7 cellular contexts compared by ENCODE assay signal in the genomic region with DNA sequence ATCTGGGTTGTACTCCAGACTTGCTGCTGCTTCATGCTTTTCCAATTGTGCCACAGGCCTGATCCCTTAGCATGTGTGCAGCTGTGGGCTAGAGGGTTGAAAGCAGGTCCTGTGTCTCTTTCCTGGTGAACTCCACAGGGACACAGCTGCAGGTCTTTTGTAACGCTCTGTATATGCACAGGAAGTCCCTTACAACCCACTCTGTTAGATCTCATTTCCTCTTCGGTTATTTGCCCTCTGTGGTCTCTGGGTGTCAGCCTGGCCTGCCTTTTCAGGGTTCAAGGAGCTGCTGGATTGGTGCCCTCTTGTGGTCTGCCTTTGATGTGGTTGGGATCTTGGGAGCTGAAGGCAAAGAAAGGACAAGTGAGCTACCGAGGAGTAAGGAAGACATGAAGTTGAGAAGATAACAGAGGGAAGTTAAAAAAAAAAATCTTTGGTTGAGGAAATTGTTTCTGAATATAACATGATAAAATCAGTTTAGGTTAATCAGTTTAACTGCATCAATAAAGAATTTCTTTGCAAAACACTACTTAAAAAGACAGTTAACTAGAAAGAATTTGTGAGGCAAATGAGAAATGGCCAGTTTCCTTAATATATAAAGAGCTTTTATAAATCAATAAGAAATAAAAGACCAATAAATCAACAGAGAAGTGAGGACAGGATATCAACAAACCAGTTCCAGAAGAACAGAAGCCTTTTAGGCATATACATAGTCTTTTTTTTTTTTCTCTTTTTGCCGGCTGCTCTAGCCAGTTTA. TPM values are rescaled to one million over a fixed set of nuclear protein-coding genes. Genes with fewer than 3 reads are reported as not detected.
DNase-seq lines count a peak whose midpoint lies in the region; ATAC-seq, FAIRE-seq and TF ChIP-seq lines count a peak whose summit lies in the region.

No MANE protein-coding gene starts in this region.

- H4K20me1 ChIP-seq in GM23248 (ENCODE audit: insufficient read depth): 0 out of 2 replicates have a peak, but pooled peaks cover 8% of the 10 kb centered on the region

- H3K79me2 ChIP-seq in GM23248 (ENCODE audit: insufficient read depth): peaks cover 100% of the 10 kb centered on the region

- H3K9ac ChIP-seq in GM23248: no peak overlapping the region

- DNase-seq in GM12892 (ENCODE audit: insufficient read length) (no peak), GM23248 (peak; percentile 30), LHCN-M2 (ENCODE audit: low read depth) (peak; percentile 93), dermis blood vessel endothelial cell (peak; percentile 73), GM03348 (ENCODE audit: low spot score) (no peak)
- DNase-seq in naive thymus-derived CD8-positive, alpha-beta T cell: peak in 8 of 10 donors; percentile 13 to 61 (median 54)

- H3K36me3 Mint-ChIP-seq in naive thymus-derived CD8-positive, alpha-beta T cell: no peaks in the 10 kb centered on the region

- no peaks in the 10 kb centered on the region for H3K9me3 ChIP-seq in GM23248 (ENCODE audit: low read depth)

- H3K4me3 Mint-ChIP-seq in naive thymus-derived CD8-positive, alpha-beta T cell: peak overlapping the region; percentile 43 to 87 (median 74)

- H3K27me3 Mint-ChIP-seq in naive thymus-derived CD8-positive, alpha-beta T cell: peaks cover 3 to 24% (median 5%) of the 10 kb centered on the region in 5 donors

- H2AFZ ChIP-seq in GM23248: no peak overlapping the region

- H3K4me1 Mint-ChIP-seq in naive thymus-derived CD8-positive, alpha-beta T cell: peaks cover 25 to 56% (median 50%) of the 10 kb centered on the region in 4 donors

- 49% methylated on average over 4 of the region's 4 CpGs for WGBS in GM23248 (ENCODE audit: low coverage in 1 of 2, low lambda C conversion rate in 2 of 2, missing lambda C conversion rate in 2 of 2), 2 experiments

- H3F3A ChIP-seq in GM23248 (ENCODE audit: insufficient read depth): no peaks in the 10 kb centered on the region; the same call in none of the 2 replicates

- no peaks in the 10 kb centered on the region for H3K9me3 Mint-ChIP-seq in naive thymus-derived CD8-positive, alpha-beta T cell

- H3K27me3 ChIP-seq in GM23248 (replicated peaks; ENCODE audit: insufficient read depth): no peaks in the 10 kb centered on the region

- 0 out of 2 replicates have a peak, but pooled peaks have one; percentile 15 for TF ChIP-seq CTCF in WI38 (IDR thresholded peaks at IDR 0.05; ENCODE audit: low read depth, low read length)

- POLR2A ChIA-PET in naive thymus-derived CD8-positive, alpha-beta T cell (lab: Charles Lee): interaction anchor here (0.7 kb wide), 1 partner anchor 102 kb away, joined by 10 read pairs; a partner anchor contains a TSS

- H3K27ac ChIP-seq in GM23248: no peak overlapping the region; the same call in 1 of the 2 replicates

- no peaks in the 10 kb centered on the region for H3K36me3 ChIP-seq in GM23248 (ENCODE audit: low read depth)

- peak; percentile 84 to 95 for ATAC-seq in naive thymus-derived CD8-positive, alpha-beta T cell

- in situ Hi-C loops in GM23248 (cut with MboI): no loop called here

- peak overlapping the region in 4 of 10 donors; percentile 36 to 80 (median 59) for H3K27ac Mint-ChIP-seq in naive thymus-derived CD8-positive, alpha-beta T cell

- no peak for TF ChIP-seq POLR2A in GM12892 (IDR thresholded peaks at IDR 0.05; ENCODE audit: low read depth, low read length)

- 0 out of 2 replicates have a peak, but pooled peaks cover 4% of the 10 kb centered on the region for H3K9me2 ChIP-seq in GM23248 (ENCODE audit: insufficient read depth)

- H3K4me3 ChIP-seq in GM23248: no peak overlapping the region
- no peak overlapping the region for H3K4me3 ChIP-seq in WI38 (ENCODE audit: low read depth, low read length)

- H3K4me2 ChIP-seq in GM23248 (ENCODE audit: unreplicated experiment): no peak overlapping the region

- peak; percentile 54 for FAIRE-seq in GM12892 (lab: Jason Lieb, UNC)

- H3K4me1 ChIP-seq in GM23248 (ENCODE audit: insufficient read depth): 0 out of 2 replicates have a peak, but pooled peaks cover 6% of the 10 kb centered on the region

RNA-seq across cellular contexts. Expression of a gene that starts 44.1 kb away (rescaled TPM):
- 46.5 TPM for polyA plus RNA-seq in GM12892 (2012; ENCODE audit: missing spikeins)
- total RNA-seq in GM23248 (2014; rRNA removed; shearing (Covaris generic)): 75.4 and 81.9 TPM in 2 replicates
- polyA plus RNA-seq in GM23248 (2016; fragmentation: Nextera tagmentation; extraction: Ambion mirVana): 75.1 and 78.2 TPM in 2 replicates
- total RNA-seq in LHCN-M2 (2014; rRNA removed) (113 and 124 TPM in 2 replicates), dermis blood vessel endothelial cell (84.7 and 86.3 TPM in 2 replicates)
- 107 TPM for polyA plus RNA-seq in LHCN-M2 (2012)
- 1 to 10 TPM; 2.1 to 3.5 TPM for total RNA-seq in naive thymus-derived CD8-positive, alpha-beta T cell
- 1 to 10 TPM; 1.1 to 5.3 (median 2.3) TPM for polyA plus RNA-seq in naive thymus-derived CD8-positive, alpha-beta T cell

Comparison
In these comparisons a context has a peak if more than half of its experiments do, and no peak if none do; other contexts are left out.
1. DNase-seq: peak in GM23248 (single experiment), LHCN-M2 (single experiment), dermis blood vessel endothelial cell (single experiment) and naive thymus-derived CD8-positive, alpha-beta T cell (8 of 10); none in GM12892 (single experiment) and GM03348 (single experiment).
2. RNA of a gene that starts 44.1 kb away (total RNA-seq): 113 to 124 TPM in LHCN-M2, 84.7 to 86.3 TPM in dermis blood vessel endothelial cell and 75.4 to 81.9 TPM in GM23248; 2.1 to 3.5 TPM in naive thymus-derived CD8-positive, alpha-beta T cell; every median in the first group is over 10 times any median in the second.